In the genomic region with DNA sequence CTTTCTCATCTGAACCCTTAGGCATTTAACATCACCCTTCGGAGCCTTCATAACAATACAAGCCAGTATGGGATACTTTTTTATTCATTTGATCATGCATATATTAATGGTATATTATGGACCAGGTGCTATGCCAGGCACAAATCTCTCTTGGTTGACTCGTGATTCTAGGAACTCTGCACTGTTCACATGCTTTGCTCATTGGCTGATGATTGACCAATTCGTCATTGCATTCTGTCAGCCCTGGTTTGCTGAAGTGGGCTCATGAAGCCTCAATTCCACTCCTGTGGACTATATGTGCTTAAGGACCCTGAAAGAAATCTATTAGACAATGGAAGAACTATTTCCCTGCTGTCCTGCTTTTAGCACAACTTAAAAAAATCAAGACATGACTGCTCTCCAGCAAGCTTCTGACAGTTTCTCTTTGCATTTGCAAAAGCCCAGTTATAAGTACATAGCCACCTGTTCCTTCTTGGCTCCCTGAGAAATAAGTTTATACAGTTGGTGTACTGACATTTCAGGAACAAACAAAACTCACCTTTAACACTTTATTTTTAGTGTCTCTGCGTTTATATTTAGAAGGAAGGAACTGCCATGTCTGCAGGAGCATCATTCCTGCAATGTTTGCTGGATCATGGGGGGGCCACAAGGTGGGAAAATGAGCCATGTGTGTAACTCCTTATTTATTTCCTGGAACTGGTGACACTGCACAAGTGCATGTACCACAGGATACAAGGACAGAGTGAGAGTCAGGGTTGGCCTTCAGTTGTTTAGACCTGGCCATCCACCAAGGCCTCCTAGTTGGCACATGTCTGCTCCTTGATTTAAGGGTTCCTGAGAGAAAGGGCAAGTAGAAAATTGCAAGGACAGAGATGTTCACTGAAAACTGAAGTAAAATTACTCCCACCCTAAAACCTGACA, we compare ENCODE assay signal across 25 cellular contexts.
DNase-seq lines count a peak whose midpoint lies in the region; ATAC-seq and TF ChIP-seq lines count a peak whose summit lies in the region.
"Had no signal": no experiment of that assay in that cellular context is flagged by ENCODE, and none has a peak within 500 bp of the region (broad histone marks: within the 10 kb centered on the region; RNA-seq: fewer than 3 reads in every experiment).

No MANE protein-coding gene starts in this region.

- peak overlapping the region; percentile 8 for H3K27ac Mint-ChIP-seq in Calu3 (ENCODE audit: unreplicated experiment)
- H3K27ac Mint-ChIP-seq: CD4-positive, alpha-beta memory T cell had no signal

- intact Hi-C loops in Calu3 (cut with micrococcal nuclease; ENCODE audit: unreplicated experiment) (no loop called here), adrenal gland (cut with DNase I) (loop anchor here in 1 of 2 donors (10.0 kb wide), 1 partner anchor 486 kb away; no protein-coding TSS in a partner anchor), lower lobe of right lung (cut with DNase I) (no loop called here), ascending aorta (cut with DNase I) (no loop called here)

- H3K36me3 Mint-ChIP-seq in Calu3 (ENCODE audit: insufficient read depth, unreplicated experiment), result peaks cover 5% of the 10 kb centered on the region
- H3K36me3 Mint-ChIP-seq: CD4-positive, alpha-beta memory T cell had no signal

- peaks cover 70% of the 10 kb centered on the region for H3K4me1 Mint-ChIP-seq in Calu3 (ENCODE audit: low read depth, unreplicated experiment)
- H3K4me1 Mint-ChIP-seq: CD4-positive, alpha-beta memory T cell had no signal

- no TSS peak for BruUV-seq in Calu3 (replicated peaks; lab: Mats Ljungman, UMichigan)

- no peaks in the 10 kb centered on the region for H3K36me3 ChIP-seq in adrenal gland (replicated peaks in 1 of 2)
- no peaks in the 10 kb centered on the region for H3K36me3 ChIP-seq in lower lobe of right lung
- H3K36me3 ChIP-seq in skeletal muscle tissue (ENCODE audit: control insufficient read depth in 3 of 3, insufficient read depth in 3 of 3, low read length in 3 of 3), result no peaks in the 10 kb centered on the region
- H3K36me3 ChIP-seq in ascending aorta, result no peaks in the 10 kb centered on the region
- H3K36me3 ChIP-seq: SJCRH30 had no signal

- TF ChIP-seq POLR2A in adrenal gland (IDR thresholded peaks at IDR 0.05), result no peak

- no peak overlapping the region for H3K4me3 Mint-ChIP-seq in Calu3 (ENCODE audit: low read depth, unreplicated experiment)
- H3K4me3 Mint-ChIP-seq: CD4-positive, alpha-beta memory T cell had no signal

- no peak for TF ChIP-seq CTCF in Calu3 (IDR thresholded peaks at IDR 0.05; ENCODE audit: unreplicated experiment)
- no peak for TF ChIP-seq CTCF in adrenal gland (IDR thresholded peaks at IDR 0.05)
- TF ChIP-seq CTCF in lower lobe of right lung (IDR thresholded peaks at IDR 0.05), result no peak
- TF ChIP-seq CTCF in ascending aorta (IDR thresholded peaks at IDR 0.05), result no peak

- WGBS in adrenal gland, 4 donors, result 39 to 47% (median 40%) methylated on average over 4 of the region's 4 CpGs

- H3K4me3 ChIP-seq in adrenal gland (no peak overlapping the region), lower lobe of right lung (no peak overlapping the region), skeletal muscle tissue (ENCODE audit: low read length in 3 of 3) (peak overlapping the region in 1 of 3 donors; percentile 2), ascending aorta (no peak overlapping the region)
- H3K4me3 ChIP-seq: A549, SJCRH30 had no signal

- no peaks in the 10 kb centered on the region for H3K9me3 ChIP-seq in adrenal gland (replicated peaks in 1 of 3)
- no peaks in the 10 kb centered on the region for H3K9me3 ChIP-seq in lower lobe of right lung
- H3K9me3 ChIP-seq in skeletal muscle tissue (ENCODE audit: control insufficient read depth in 3 of 3, low read length in 3 of 3), result no peaks in the 10 kb centered on the region
- no peaks in the 10 kb centered on the region for H3K9me3 ChIP-seq in ascending aorta
- H3K9me3 ChIP-seq: A549, SJCRH30 had no signal

- no peaks in the 10 kb centered on the region for H3K27me3 Mint-ChIP-seq in Calu3 (ENCODE audit: unreplicated experiment)

- DNase-seq in Calu3 (no peak), adrenal gland (peak; percentile 39 to 73 (median 58)), lower lobe of right lung (no peak), ascending aorta (ENCODE audit: low spot score in 2 of 2) (no peak), HK-2 (ENCODE audit: unreplicated experiment) (no peak)
- DNase-seq: CD4-positive, alpha-beta memory T cell; COR-L47; DMS79 treated with DMSO at 0.1 percent for 48 hours; GOT3; HCEC 1CT; Kasumi-1; MV-4-11; NCI-H1105 treated with DMSO at 0.1 percent for 48 hours; NCI-H146; NCI-H1930; NCI-H2107; NCI-H446; NCI-H524 treated with DMSO at 0.1 percent for 48 hours; NCI-H774; PC-3; SJCRH30 had no signal

- H3K9ac ChIP-seq in skeletal muscle tissue (ENCODE audit: low read depth in 1 of 3, low read length in 3 of 3), result peak overlapping the region in 2 of 3 donors; percentile 55 to 66

- H3K4me1 ChIP-seq in adrenal gland (replicated peaks in 1 of 2) (peaks cover 10 to 11% of the 10 kb centered on the region in 2 donors), lower lobe of right lung (peaks cover 11% of the 10 kb centered on the region), skeletal muscle tissue (ENCODE audit: control insufficient read depth in 3 of 3, insufficient read depth in 3 of 3, low read length in 3 of 3) (peaks cover 8 to 27% (median 11%) of the 10 kb centered on the region in 3 donors), ascending aorta (no peaks in the 10 kb centered on the region)
- H3K4me1 ChIP-seq: SJCRH30 had no signal

- peaks cover 8% of the 10 kb centered on the region for H3K9me3 Mint-ChIP-seq in Calu3 (ENCODE audit: low read depth, unreplicated experiment)
- H3K9me3 Mint-ChIP-seq: CD4-positive, alpha-beta memory T cell had no signal

- CTCF ChIA-PET in Calu3 (lab: Charles Lee), result no interaction called here

- ATAC-seq in lower lobe of right lung, result no peak
- ATAC-seq in HG03025 (IDR thresholded peaks at IDR 0.05; ENCODE audit: low FRiP score, unreplicated experiment), result no peak
- ATAC-seq: A549, PC-3, SK-N-SH treated with all-trans-retinoic acid at 6 μM for 48 hours had no signal

- no peak overlapping the region for H3K27ac ChIP-seq in adrenal gland
- peak overlapping the region; percentile 28 for H3K27ac ChIP-seq in lower lobe of right lung
- peak overlapping the region; percentile 61 for H3K27ac ChIP-seq in skeletal muscle tissue (ENCODE audit: low read depth, low read length)
- no peak overlapping the region for H3K27ac ChIP-seq in ascending aorta
- H3K27ac ChIP-seq: SJCRH30 had no signal

- H3K27me3 ChIP-seq in adrenal gland (no peaks in the 10 kb centered on the region), lower lobe of right lung (ENCODE audit: low read depth) (no peaks in the 10 kb centered on the region), skeletal muscle tissue (ENCODE audit: control insufficient read depth in 3 of 3, insufficient read depth in 3 of 3, low read length in 3 of 3) (peaks cover 0 to 3% (median 0%) of the 10 kb centered on the region in 3 donors), ascending aorta (no peaks in the 10 kb centered on the region)

Comparison
In these comparisons a context has a peak if more than half of its experiments do, and no peak if none do; other contexts are left out.
1. DNase-seq: peak in adrenal gland (7 of 7); none in Calu3 (single experiment), lower lobe of right lung (single experiment), ascending aorta (0 of 2) and HK-2 (single experiment).
2. H3K27ac ChIP-seq: peak in lower lobe of right lung (single experiment) and skeletal muscle tissue (single experiment); none in adrenal gland (0 of 5) and ascending aorta (0 of 2).